8 cellular contexts compared by ENCODE assay signal in genomic region chr6:31498748-31499147, GRCh38. TPM values are rescaled to one million over a fixed set of nuclear protein-coding genes. Genes with fewer than 3 reads are reported as not detected.
DNase-seq lines count a peak whose midpoint lies in the region; ATAC-seq, FAIRE-seq and TF ChIP-seq lines count a peak whose summit lies in the region.

No MANE protein-coding gene starts in this region.

- no peaks in the 10 kb centered on the region for H3K9me3 ChIP-seq in Loucy (ENCODE audit: insufficient read depth, low read depth, low read length)
- no peaks in the 10 kb centered on the region for H3K9me3 ChIP-seq in ectodermal cell (ENCODE audit: control insufficient read depth, low read length)
- H3K9me3 ChIP-seq in neuronal stem cell (replicated peaks in 1 of 2; ENCODE audit: control insufficient read depth in 2 of 2, insufficient read depth in 1 of 2, low read depth in 1 of 2, low read length in 2 of 2) = no peaks in the 10 kb centered on the region

- no peak overlapping the region for H3K18ac ChIP-seq in neuronal stem cell (ENCODE audit: low read length)

- TF ChIP-seq CTCF in Loucy (conservative IDR thresholded peaks at IDR 0.05; ENCODE audit: low read length) = no peak

- 3 to 5% methylated on average over 21 of the region's 21 CpGs for WGBS in ectodermal cell, 2 experiments
- WGBS in neuronal stem cell (ENCODE audit: extremely low coverage in 2 of 2, insufficient read length in 2 of 2, insufficient replicate concordance in 1 of 2), 2 donors = no CpG with 5 or more reads among the region's 21 CpGs

- H2AFZ ChIP-seq in Loucy (ENCODE audit: low read length) (no peak overlapping the region), neuronal stem cell (ENCODE audit: low read length) (peak overlapping the region; percentile 62)

- H3K27me3 ChIP-seq in Loucy (ENCODE audit: insufficient read depth, low read length, poor library complexity, severe bottlenecking) (no peaks in the 10 kb centered on the region), ectodermal cell (ENCODE audit: control insufficient read depth, insufficient read depth, low read length, poor library complexity, severe bottlenecking) (peaks cover 65% of the 10 kb centered on the region), neuronal stem cell (ENCODE audit: control insufficient read depth in 3 of 3, insufficient read depth in 3 of 3, low read depth in 1 of 3, low read length in 3 of 3) (peaks cover 0 to 73% (median 28%) of the 10 kb centered on the region in 3 experiments)

- no peaks in the 10 kb centered on the region for H3F3A ChIP-seq in Loucy (ENCODE audit: low read depth)

- peak overlapping the region; percentile 93 for H3K4me2 ChIP-seq in Loucy (ENCODE audit: low read depth, low read length, poor library complexity, severe bottlenecking)
- peak overlapping the region; percentile 37 for H3K4me2 ChIP-seq in neuronal stem cell (ENCODE audit: insufficient read depth, low read length, poor library complexity, severe bottlenecking)

- H3K4me1 ChIP-seq in Loucy (ENCODE audit: insufficient read depth, low read length, poor library complexity, severe bottlenecking) (peaks cover 19% of the 10 kb centered on the region), ectodermal cell (ENCODE audit: control insufficient read depth, insufficient read depth, low read length) (no peaks in the 10 kb centered on the region), neuronal stem cell (ENCODE audit: control insufficient read depth in 2 of 2, insufficient read depth in 1 of 2, low read depth in 1 of 2, low read length in 2 of 2) (peaks cover 0 to 11% of the 10 kb centered on the region in 2 donors)

- H3K79me1 ChIP-seq in neuronal stem cell (ENCODE audit: low read depth, low read length) = no peaks in the 10 kb centered on the region

- H3K4me3 ChIP-seq in Loucy (ENCODE audit: low read length, poor library complexity, severe bottlenecking) (peak overlapping the region; percentile 94), ectodermal cell (ENCODE audit: insufficient read depth, low read depth, low read length) (peak overlapping the region; percentile 35), neuronal stem cell (ENCODE audit: low read length in 2 of 2) (no peak overlapping the region)

- H4K20me1 ChIP-seq in Loucy (ENCODE audit: insufficient read depth, low read length, poor library complexity, severe bottlenecking) = peaks cover 14% of the 10 kb centered on the region

- peak overlapping the region; percentile 94 for H2AK5ac ChIP-seq in neuronal stem cell (ENCODE audit: low read depth, low read length)

- no peaks in the 10 kb centered on the region for H3K9me2 ChIP-seq in Loucy (replicated peaks; ENCODE audit: low read depth, low read length)

- H3K9ac ChIP-seq in Loucy (ENCODE audit: low read depth, low read length, poor library complexity, severe bottlenecking) (no peak overlapping the region), neuronal stem cell (ENCODE audit: low read depth, low read length, poor library complexity) (peak overlapping the region; percentile 3)

- H3K4ac ChIP-seq in neuronal stem cell (ENCODE audit: low read length) = no peak overlapping the region

- no peak for ATAC-seq in GM18505 (IDR thresholded peaks at IDR 0.05; ENCODE audit: unreplicated experiment)
- no peak for ATAC-seq in GM19463 (IDR thresholded peaks at IDR 0.05; ENCODE audit: unreplicated experiment)

- no peak overlapping the region for H4K8ac ChIP-seq in neuronal stem cell (ENCODE audit: low read depth, low read length)

- H3K79me2 ChIP-seq in Loucy (ENCODE audit: insufficient read depth, low read length) = peaks cover 83% of the 10 kb centered on the region

- H3K23ac ChIP-seq in neuronal stem cell (ENCODE audit: low read depth, low read length, poor library complexity) = peak overlapping the region; percentile 91

- DNase-seq in DMS 273 (lab: John Stamatoyannopoulos, UW; ENCODE audit: unreplicated experiment) (peak; percentile 55), neuronal stem cell (ENCODE audit: low spot score) (no peak), H54 (ENCODE audit: insufficient read length, low spot score) (no peak), GF-D8 (lab: John Stamatoyannopoulos, UW) (no peak)

- no peak for FAIRE-seq in H54 (lab: Jason Lieb, UNC)

- TF ChIP-seq POLR2A in H54 (IDR thresholded peaks at IDR 0.05; ENCODE audit: low read depth, low read length) = no peak
- no peak for TF ChIP-seq POLR2A in GM18505 (IDR thresholded peaks at IDR 0.05; ENCODE audit: borderline replicate concordance, extremely low read depth, insufficient read depth, insufficient read length)

- H3K36me3 ChIP-seq in Loucy (ENCODE audit: insufficient read depth, low read length) (no peaks in the 10 kb centered on the region), ectodermal cell (ENCODE audit: control insufficient read depth, insufficient read depth, low read length) (no peaks in the 10 kb centered on the region), neuronal stem cell (replicated peaks in 1 of 2; ENCODE audit: control insufficient read depth in 2 of 2, insufficient read depth in 2 of 2, low read length in 2 of 2) (no peaks in the 10 kb centered on the region)

- H4K91ac ChIP-seq in neuronal stem cell (ENCODE audit: low read depth, low read length, poor library complexity) = no peak overlapping the region

- no peak overlapping the region for H2BK5ac ChIP-seq in neuronal stem cell (ENCODE audit: low read length)

- no peak overlapping the region for H3K27ac ChIP-seq in ectodermal cell (ENCODE audit: insufficient read depth, low read depth, low read length, poor library complexity, severe bottlenecking)
- no peak overlapping the region for H3K27ac ChIP-seq in neuronal stem cell (replicated peaks; ENCODE audit: low read length)

- no peak overlapping the region for H2BK120ac ChIP-seq in neuronal stem cell (ENCODE audit: low read depth, low read length)

- H2BK12ac ChIP-seq in neuronal stem cell (ENCODE audit: low read length) = no peak overlapping the region

- no peak overlapping the region for H2BK15ac ChIP-seq in neuronal stem cell (ENCODE audit: low read length)

- H3K14ac ChIP-seq in neuronal stem cell (ENCODE audit: low read length) = no peak overlapping the region

RNA-seq across cellular contexts. Expression of gene MICB, which starts 0.8 kb away (rescaled TPM):
- polyA plus RNA-seq in ectodermal cell (2013, experiment 1 of 4) = 3.8 TPM
- 2.2 TPM for polyA plus RNA-seq in ectodermal cell (2013, experiment 2 of 4)
- polyA plus RNA-seq in ectodermal cell (2013, experiment 3 of 4) = 2.1 TPM
- polyA plus RNA-seq in ectodermal cell (2013, experiment 4 of 4) = 2.1 TPM
- polyA plus RNA-seq in neuronal stem cell (2013, experiment 1 of 2) = 9.5 TPM
- polyA plus RNA-seq in neuronal stem cell (2013, experiment 2 of 2) = 9.4 TPM

RNA-seq across cellular contexts. Expression of gene MCCD1, which starts 30.0 kb away (rescaled TPM):
- not detected for polyA plus RNA-seq in ectodermal cell (2013, experiment 1 of 4)
- not detected for polyA plus RNA-seq in ectodermal cell (2013, experiment 2 of 4)
- polyA plus RNA-seq in ectodermal cell (2013, experiment 3 of 4) = not detected
- not detected for polyA plus RNA-seq in ectodermal cell (2013, experiment 4 of 4)
- not detected for polyA plus RNA-seq in neuronal stem cell (2013, experiment 1 of 2)
- not detected for polyA plus RNA-seq in neuronal stem cell (2013, experiment 2 of 2)

RNA-seq across cellular contexts. Expression of gene DDX39B, which starts 43.1 kb away (rescaled TPM):
- 660 TPM for polyA plus RNA-seq in ectodermal cell (2013, experiment 1 of 4)
- 666 TPM for polyA plus RNA-seq in ectodermal cell (2013, experiment 2 of 4)
- 761 TPM for polyA plus RNA-seq in ectodermal cell (2013, experiment 3 of 4)
- 823 TPM for polyA plus RNA-seq in ectodermal cell (2013, experiment 4 of 4)
- 297 TPM for polyA plus RNA-seq in neuronal stem cell (2013, experiment 1 of 2)
- 291 TPM for polyA plus RNA-seq in neuronal stem cell (2013, experiment 2 of 2)

RNA-seq across cellular contexts. Expression of gene ATP6V1G2, which starts 47.7 kb away (rescaled TPM):
- 11.2 TPM for polyA plus RNA-seq in ectodermal cell (2013, experiment 1 of 4)
- polyA plus RNA-seq in ectodermal cell (2013, experiment 2 of 4) = 10.9 TPM
- polyA plus RNA-seq in ectodermal cell (2013, experiment 3 of 4) = 10.2 TPM
- 11.9 TPM for polyA plus RNA-seq in ectodermal cell (2013, experiment 4 of 4)
- polyA plus RNA-seq in neuronal stem cell (2013, experiment 1 of 2) = 6.0 TPM
- 5.1 TPM for polyA plus RNA-seq in neuronal stem cell (2013, experiment 2 of 2)

RNA-seq across cellular contexts. Expression of gene NFKBIL1, which starts 48.7 kb away (rescaled TPM):
- 24.5 TPM for polyA plus RNA-seq in ectodermal cell (2013, experiment 1 of 4)
- polyA plus RNA-seq in ectodermal cell (2013, experiment 2 of 4) = 23.9 TPM
- 18.7 TPM for polyA plus RNA-seq in ectodermal cell (2013, experiment 3 of 4)
- 24.4 TPM for polyA plus RNA-seq in ectodermal cell (2013, experiment 4 of 4)
- polyA plus RNA-seq in neuronal stem cell (2013, experiment 1 of 2) = 22.2 TPM
- 22.0 TPM for polyA plus RNA-seq in neuronal stem cell (2013, experiment 2 of 2)

Comparison
In these comparisons a context has a peak if more than half of its experiments do, and no peak if none do; other contexts are left out.
1. H3K4me3 ChIP-seq: peak in Loucy (single experiment) and ectodermal cell (single experiment); none in neuronal stem cell (0 of 2).